31 cellular contexts compared by ENCODE assay signal in the genomic region with DNA sequence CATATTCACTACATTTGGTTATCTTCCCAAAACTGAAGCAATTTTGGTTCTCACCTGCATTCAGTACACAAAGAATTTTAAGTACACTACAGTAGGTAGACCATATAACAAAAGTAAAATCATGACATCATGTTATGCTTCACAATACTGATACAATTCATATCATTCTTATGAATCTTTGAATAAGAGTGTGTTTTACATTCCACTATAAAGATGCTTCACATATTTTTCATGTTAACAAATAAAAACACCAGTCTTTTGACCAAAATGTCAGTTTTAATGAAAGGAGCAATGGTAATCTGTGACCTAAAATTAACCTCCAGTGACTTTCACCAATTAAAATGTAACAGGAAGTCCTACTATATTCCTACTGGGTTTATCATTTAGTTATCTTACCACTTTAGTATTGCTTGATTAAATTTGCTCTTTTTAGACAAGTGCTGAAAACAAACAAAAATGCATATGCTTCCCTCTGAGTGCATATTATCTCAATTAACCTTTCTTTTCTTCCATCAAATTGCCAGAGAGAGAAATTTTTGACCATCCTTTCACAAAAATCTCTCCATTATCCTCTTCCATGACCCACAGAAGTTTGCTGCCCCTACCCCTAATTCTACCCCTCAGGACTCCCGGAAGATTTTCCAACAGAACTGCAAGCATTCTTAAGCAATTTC. TPM values are rescaled to one million over a fixed set of nuclear protein-coding genes. Genes with fewer than 3 reads are reported as not detected.
DNase-seq lines count a peak whose midpoint lies in the region; ATAC-seq, FAIRE-seq and TF ChIP-seq lines count a peak whose summit lies in the region.
"Had no signal": no experiment of that assay in that cellular context is flagged by ENCODE, and none has a peak within 500 bp of the region (broad histone marks: within the 10 kb centered on the region; RNA-seq: fewer than 3 reads in every experiment).

No MANE protein-coding gene starts in this region.

- POLR2A ChIA-PET in activated CD4-positive, alpha-beta T cell treated with anti-CD3 and anti-CD28 coated beads for 36 hours (lab: Charles Lee) = no interaction called here

- no peak for ATAC-seq in activated CD4-positive, alpha-beta T cell treated with anti-CD3 and anti-CD28 coated beads for 36 hours
- ATAC-seq: pancreas, PC-3 had no signal

- H3K36me3 Mint-ChIP-seq in activated CD4-positive, alpha-beta T cell treated with anti-CD3 and anti-CD28 coated beads for 36 hours (ENCODE audit: low read depth) = peaks cover 27% of the 10 kb centered on the region
- H3K36me3 Mint-ChIP-seq in activated T-helper 1 cell treated with anti-CD3 and anti-CD28 coated beads, Interleukin-12 subunit alpha, Interleukin-12 subunit beta, Interleukin-2, Interleukin-4 antibody, amounts not matched to agents 30 ng/mL and 10 ng/mL and 1 ng/mL, durations not matched to agents 14 hours and 24 hours and 36 hours (ENCODE audit: low read depth) = peaks cover 29% of the 10 kb centered on the region

- no peak for TF ChIP-seq CTCF in kidney (IDR thresholded peaks at IDR 0.05; ENCODE audit: borderline replicate concordance, extremely low read depth, insufficient read depth)

- H3K36me3 ChIP-seq in kidney (ENCODE audit: control insufficient read depth in 1 of 2, insufficient read depth in 2 of 2, low read length in 2 of 2) = no peaks in the 10 kb centered on the region
- H3K36me3 ChIP-seq: colonic mucosa had no signal

- no peaks in the 10 kb centered on the region for H3K4me1 ChIP-seq in kidney (ENCODE audit: control insufficient read depth in 1 of 2, insufficient read depth in 1 of 2, low read depth in 1 of 2, low read length in 2 of 2)
- H3K4me1 ChIP-seq: colonic mucosa, testis had no signal

- H3K4me3 Mint-ChIP-seq in activated CD4-positive, alpha-beta T cell treated with anti-CD3 and anti-CD28 coated beads for 36 hours = no peak overlapping the region
- H3K4me3 Mint-ChIP-seq in activated T-helper 1 cell treated with anti-CD3 and anti-CD28 coated beads, Interleukin-12 subunit alpha, Interleukin-12 subunit beta, Interleukin-2, Interleukin-4 antibody, amounts not matched to agents 30 ng/mL and 10 ng/mL and 1 ng/mL, durations not matched to agents 14 hours and 24 hours and 36 hours = no peak overlapping the region
- H3K4me3 Mint-ChIP-seq: activated naive CD8-positive, alpha-beta T cell; neural progenitor cell; stimulated activated naive CD8-positive, alpha-beta T cell treated with anti-CD3 and anti-CD28 coated beads, Interleukin-15, Interleukin-2, amounts not matched to agents 100 ng/mL and 50 ng/mL, for 24 hours had no signal

- H3K27ac ChIP-seq in kidney (ENCODE audit: low read depth in 2 of 2, low read length in 2 of 2) = no peak overlapping the region
- H3K27ac ChIP-seq: colonic mucosa, neural progenitor cell, pancreas, testis had no signal

- intact Hi-C loops in activated CD4-positive, alpha-beta T cell treated with anti-CD3 and anti-CD28 coated beads for 36 hours (cut with DNase I, micrococcal nuclease) = no loop called here
- intact Hi-C loops in activated T-helper 1 cell treated with anti-CD3 and anti-CD28 coated beads, Interleukin-12 subunit alpha, Interleukin-12 subunit beta, Interleukin-2, Interleukin-4 antibody, amounts not matched to agents 30 ng/mL and 10 ng/mL and 1 ng/mL, durations not matched to agents 14 hours and 24 hours and 36 hours (cut with micrococcal nuclease) = no loop called here
- intact Hi-C loops in kidney (cut with DNase I) = no loop called here

- peaks cover 41% of the 10 kb centered on the region for H3K4me1 Mint-ChIP-seq in activated CD4-positive, alpha-beta T cell treated with anti-CD3 and anti-CD28 coated beads for 36 hours
- H3K4me1 Mint-ChIP-seq in activated T-helper 1 cell treated with anti-CD3 and anti-CD28 coated beads, Interleukin-12 subunit alpha, Interleukin-12 subunit beta, Interleukin-2, Interleukin-4 antibody, amounts not matched to agents 30 ng/mL and 10 ng/mL and 1 ng/mL, durations not matched to agents 14 hours and 24 hours and 36 hours (ENCODE audit: low read depth) = peaks cover 22% of the 10 kb centered on the region

- H3K9me3 ChIP-seq in kidney (ENCODE audit: control insufficient read depth in 1 of 2, low read length in 2 of 2) = no peaks in the 10 kb centered on the region
- H3K9me3 ChIP-seq: colonic mucosa, pancreas, testis had no signal

- no peak for DNase-seq in activated CD4-positive, alpha-beta T cell treated with anti-CD3 and anti-CD28 coated beads for 36 hours
- DNase-seq in activated CD4-positive, alpha-beta T cell treated with anti-CD3 and anti-CD28 coated beads for 4 hours = no peak
- peak; percentile 14 for DNase-seq in ELR (ENCODE audit: low read depth)
- DNase-seq in activated T-helper 1 cell treated with anti-CD3 and anti-CD28 coated beads, Interleukin-12 subunit alpha, Interleukin-12 subunit beta, Interleukin-2, Interleukin-4 antibody, amounts not matched to agents 30 ng/mL and 10 ng/mL and 1 ng/mL, durations not matched to agents 14 hours and 24 hours and 36 hours (ENCODE audit: low spot score) = no peak
- DNase-seq in kidney = no peak
- no peak for DNase-seq in HuH-7 (ENCODE audit: low spot score)
- no peak for DNase-seq in NCI-H69 (lab: John Stamatoyannopoulos, UW)
- no peak for DNase-seq in NCI-H446 treated with DMSO at 0.1 percent for 48 hours (lab: John Stamatoyannopoulos, UW)
- DNase-seq: activated CD4-positive, alpha-beta T cell treated with anti-CD3 and anti-CD28 coated beads, Interleukin-2, amount 50 U/mL, for 48 hours; activated CD8-positive, alpha-beta memory T cell treated with anti-CD3 and anti-CD28 coated beads, Interleukin-2, amount 50 U/mL, for 48 hours; anterior cingulate cortex; colonic mucosa; effector CD4-positive, alpha-beta T cell; hypothalamus; KG1; mammary epithelial cell; MM.1S; NCI-H1417; NCI-H2029 treated with DMSO at 0.1 percent for 48 hours; NCI-H2227 treated with DMSO at 0.1 percent for 48 hours; NCI-H526 treated with DMSO at 0.1 percent for 48 hours; pancreas; PC-3; retina; small intestine; T-helper 2 cell; testis had no signal

- no peaks in the 10 kb centered on the region for H3K9me3 Mint-ChIP-seq in activated CD4-positive, alpha-beta T cell treated with anti-CD3 and anti-CD28 coated beads for 36 hours (ENCODE audit: low read depth)
- no peaks in the 10 kb centered on the region for H3K9me3 Mint-ChIP-seq in activated T-helper 1 cell treated with anti-CD3 and anti-CD28 coated beads, Interleukin-12 subunit alpha, Interleukin-12 subunit beta, Interleukin-2, Interleukin-4 antibody, amounts not matched to agents 30 ng/mL and 10 ng/mL and 1 ng/mL, durations not matched to agents 14 hours and 24 hours and 36 hours
- H3K9me3 Mint-ChIP-seq: neural progenitor cell; stimulated activated naive CD8-positive, alpha-beta T cell treated with anti-CD3 and anti-CD28 coated beads, Interleukin-15, Interleukin-2, amounts not matched to agents 100 ng/mL and 50 ng/mL, for 24 hours had no signal

- FAIRE-seq in kidney (lab: Jason Lieb, UNC) = peak; percentile 39
- FAIRE-seq: G401.6, pancreas, small intestine had no signal

- CTCF ChIA-PET in activated CD4-positive, alpha-beta T cell treated with anti-CD3 and anti-CD28 coated beads for 36 hours (lab: Charles Lee) = no interaction called here

- H3K27ac Mint-ChIP-seq in activated CD4-positive, alpha-beta T cell treated with anti-CD3 and anti-CD28 coated beads for 36 hours = peak overlapping the region; percentile 3
- peak overlapping the region; percentile 14 for H3K27ac Mint-ChIP-seq in activated T-helper 1 cell treated with anti-CD3 and anti-CD28 coated beads, Interleukin-12 subunit alpha, Interleukin-12 subunit beta, Interleukin-2, Interleukin-4 antibody, amounts not matched to agents 30 ng/mL and 10 ng/mL and 1 ng/mL, durations not matched to agents 14 hours and 24 hours and 36 hours
- H3K27ac Mint-ChIP-seq: activated naive CD8-positive, alpha-beta T cell; neural progenitor cell; stimulated activated naive CD8-positive, alpha-beta T cell treated with anti-CD3 and anti-CD28 coated beads, Interleukin-15, Interleukin-2, amounts not matched to agents 100 ng/mL and 50 ng/mL, for 24 hours had no signal

- no peak overlapping the region for H3K9ac ChIP-seq in kidney (ENCODE audit: low read length in 2 of 2)
- H3K9ac ChIP-seq: neural progenitor cell had no signal

- H3K4me3 ChIP-seq in kidney (ENCODE audit: low read length in 2 of 2) = no peak overlapping the region
- H3K4me3 ChIP-seq: colonic mucosa, neural progenitor cell, pancreas, testis had no signal

- no peaks in the 10 kb centered on the region for H3K27me3 Mint-ChIP-seq in activated CD4-positive, alpha-beta T cell treated with anti-CD3 and anti-CD28 coated beads for 36 hours
- H3K27me3 Mint-ChIP-seq in activated T-helper 1 cell treated with anti-CD3 and anti-CD28 coated beads, Interleukin-12 subunit alpha, Interleukin-12 subunit beta, Interleukin-2, Interleukin-4 antibody, amounts not matched to agents 30 ng/mL and 10 ng/mL and 1 ng/mL, durations not matched to agents 14 hours and 24 hours and 36 hours (ENCODE audit: insufficient read depth) = no peaks in the 10 kb centered on the region
- H3K27me3 Mint-ChIP-seq: activated naive CD8-positive, alpha-beta T cell; stimulated activated naive CD8-positive, alpha-beta T cell treated with anti-CD3 and anti-CD28 coated beads, Interleukin-15, Interleukin-2, amounts not matched to agents 100 ng/mL and 50 ng/mL, for 24 hours had no signal

RNA-seq across cellular contexts. Expression of a gene that starts 49.3 kb away (rescaled TPM):
- total RNA-seq in activated CD4-positive, alpha-beta T cell treated with anti-CD3 and anti-CD28 coated beads for 36 hours = 10 to 100 TPM; 24.8 to 25.5 TPM
- 34.8 and 37.2 TPM in 2 replicates for total RNA-seq in activated T-helper 1 cell treated with anti-CD3 and anti-CD28 coated beads, Interleukin-12 subunit alpha, Interleukin-12 subunit beta, Interleukin-2, Interleukin-4 antibody, amounts not matched to agents 30 ng/mL and 10 ng/mL and 1 ng/mL, durations not matched to agents 14 hours and 24 hours and 36 hours
- total RNA-seq in kidney = 30.6 TPM
- polyA plus RNA-seq in kidney (ENCODE audit: insufficient read depth, low read depth, low replicate concordance) = 4.8 TPM
